Comparison of ENCODE assay signal across 33 cellular contexts in the genomic region with DNA sequence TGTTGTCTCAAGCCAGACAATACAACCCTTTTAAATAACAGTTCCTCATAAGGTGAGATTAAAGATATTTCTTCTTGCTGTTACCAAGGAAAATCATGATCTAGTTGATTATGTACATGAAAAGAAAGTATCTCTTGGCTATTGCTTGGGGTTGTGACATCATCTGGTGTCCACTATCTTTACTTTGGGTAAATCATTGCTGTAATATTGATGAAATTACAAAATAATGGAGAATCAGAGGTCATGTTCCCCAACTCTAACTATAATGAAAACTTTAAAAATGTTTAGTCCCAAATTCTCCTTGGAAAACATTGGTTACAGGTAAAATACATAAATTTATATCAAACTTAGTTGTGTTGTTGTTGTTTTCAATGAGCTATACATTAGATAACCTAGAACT.
"Had no signal": no experiment of that assay in that cellular context is flagged by ENCODE, and none has a peak within 500 bp of the region (broad histone marks: within the 10 kb centered on the region; RNA-seq: fewer than 3 reads in every experiment).

No MANE protein-coding gene starts in this region.

- H3K36me3 ChIP-seq: MG63 had no signal

- DNase-seq: Karpas-422, Kasumi-1, MG63, MM.1S, MV-4-11, NCI-H1048, NCI-H1092, NCI-H1092 treated with DMSO at 0.1 percent for 48 hours, NCI-H1105, NCI-H1105 treated with DMSO at 0.1 percent for 48 hours, NCI-H1417, NCI-H1417 treated with DMSO at 0.1 percent for 48 hours, NCI-H1436, NCI-H1436 treated with DMSO at 0.1 percent for 48 hours, NCI-H146, NCI-H1694, NCI-H1694 treated with DMSO at 0.1 percent for 48 hours, NCI-H187, NCI-H187 treated with DMSO at 0.1 percent for 48 hours, NCI-H1930, NCI-H2029, NCI-H2029 treated with DMSO at 0.1 percent for 48 hours, NCI-H2081, NCI-H2081 treated with DMSO at 0.1 percent for 48 hours, NCI-H2107, NCI-H2171, NCI-H2227 treated with DMSO at 0.1 percent for 48 hours, NCI-H226, NCI-H345, NCI-H446, NCI-H446 treated with DMSO at 0.1 percent for 48 hours, NCI-H510A had no signal

- H3K27ac ChIP-seq: KMS-11 had no signal

- H3K9ac ChIP-seq: KMS-11 had no signal

- H3K27me3 ChIP-seq: MG63 had no signal

- H3K4me2 ChIP-seq: KMS-11 had no signal

- H3K4me3 ChIP-seq: MG63 had no signal

- H3K9me3 ChIP-seq: MG63 had no signal
